In genomic region chr3:101484805-101485620, GRCh38 we compare ENCODE assay signal across 13 cellular contexts. TPM values are rescaled to one million over a fixed set of nuclear protein-coding genes. Genes with fewer than 3 reads are reported as not detected.
DNase-seq lines count a peak whose midpoint lies in the region; ATAC-seq, FAIRE-seq and TF ChIP-seq lines count a peak whose summit lies in the region.
"Had no signal": no experiment of that assay in that cellular context is flagged by ENCODE, and none has a peak within 500 bp of the region (broad histone marks: within the 10 kb centered on the region; RNA-seq: fewer than 3 reads in every experiment).

No MANE protein-coding gene starts in this region.

- H3K56ac ChIP-seq in H1 (replicated peaks; ENCODE audit: insufficient read length, low read depth, low read length): no peak overlapping the region

- H2AK5ac ChIP-seq in H1 (ENCODE audit: low read depth, low read length): no peak overlapping the region

- intact Hi-C loops in naive thymus-derived CD4-positive, alpha-beta T cell (cut with micrococcal nuclease): no loop called here
- intact Hi-C loops in posterior vena cava (cut with DNase I): no loop called here

- TF ChIP-seq EP300 in H1 (IDR thresholded peaks at IDR 0.05; ENCODE audit: borderline replicate concordance in 1 of 2, low read depth in 2 of 2, low read length in 2 of 2): no peak

- H2AFZ ChIP-seq in H1 (ENCODE audit: low read length): no peak overlapping the region

- no peak for TF ChIP-seq CTCF in H1 (IDR thresholded peaks at IDR 0.05; ENCODE audit: control extremely low read depth in 1 of 3, insufficient read depth in 1 of 3, low read depth in 1 of 3, low read length in 3 of 3)

- peaks cover 29 to 94% (median 74%) of the 10 kb centered on the region in 7 donors for H3K4me1 Mint-ChIP-seq in naive thymus-derived CD4-positive, alpha-beta T cell

- H3K14ac ChIP-seq in H1 (ENCODE audit: insufficient read length): no peak overlapping the region

- H3K36me3 Mint-ChIP-seq in naive thymus-derived CD4-positive, alpha-beta T cell: peaks cover 18 to 78% (median 65%) of the 10 kb centered on the region in 5 donors

- peaks cover 2% of the 10 kb centered on the region; the same call in 1 of the 2 replicates for H3K79me1 ChIP-seq in H1 (ENCODE audit: low read depth, low read length)

- TF ChIP-seq RAD21 in H1 (IDR thresholded peaks at IDR 0.05 in 1 of 2, conservative IDR thresholded peaks at IDR 0.05 in 1 of 2; ENCODE audit: low read depth in 2 of 2, low read length in 2 of 2): no peak

- no peak for ATAC-seq in naive thymus-derived CD4-positive, alpha-beta T cell
- ATAC-seq: left cardiac atrium had no signal

- no peak for FAIRE-seq in H1 (lab: Jason Lieb, UNC)
- no peak for FAIRE-seq in frontal cortex (lab: Jason Lieb, UNC)
- FAIRE-seq: G401.6 had no signal

- POLR2A ChIA-PET in H1 (lab: Charles Lee; ENCODE audit: partially characterized antibody): interaction anchor here (0.9 kb wide), 2 partner anchors 11 to 18 kb away, joined by 3 to 4 read pairs; no protein-coding TSS in a partner anchor
- POLR2A ChIA-PET in naive thymus-derived CD4-positive, alpha-beta T cell (lab: Charles Lee): no interaction called here

- H2BK20ac ChIP-seq in H1 (ENCODE audit: low read length): no peak overlapping the region

- CTCF ChIA-PET in H1 (lab: Charles Lee; ENCODE audit: partially characterized antibody): interaction anchor here (1.2 to 1.3 kb wide), 2 partner anchors 11 to 17 kb away, joined by 3 read pairs; no protein-coding TSS in a partner anchor
- CTCF ChIA-PET in naive thymus-derived CD4-positive, alpha-beta T cell (lab: Charles Lee): no interaction called here

- no peak overlapping the region for H2BK15ac ChIP-seq in H1 (ENCODE audit: low read length)

- no peak overlapping the region for H3K4me2 ChIP-seq in H1 (ENCODE audit: insufficient read depth in 1 of 2, low read depth in 2 of 2, low read length in 2 of 2)

- H3K4me3 ChIP-seq in H1 (ENCODE audit: extremely low read depth in 1 of 4, insufficient read depth in 2 of 4, low read depth in 3 of 4, low read length in 4 of 4): no peak overlapping the region
- H3K4me3 ChIP-seq in naive thymus-derived CD4-positive, alpha-beta T cell (ENCODE audit: low read length): no peak overlapping the region
- H3K4me3 ChIP-seq: HAP-1 had no signal

- H3K27me3 Mint-ChIP-seq in naive thymus-derived CD4-positive, alpha-beta T cell: no peaks in the 10 kb centered on the region

- no peak for TF ChIP-seq POLR2A in H1 (IDR thresholded peaks at IDR 0.05; ENCODE audit: control extremely low read depth in 1 of 2, low read depth in 2 of 2, low read length in 2 of 2)

- no peak overlapping the region for H2BK120ac ChIP-seq in H1 (replicated peaks; ENCODE audit: low read depth, low read length)

- H3K79me2 ChIP-seq in H1 (ENCODE audit: control insufficient read depth in 1 of 2, insufficient read depth in 2 of 2, low read length in 2 of 2): no peaks in the 10 kb centered on the region

- peak overlapping the region in 6 of 10 donors; percentile 4 to 56 (median 26) for H3K4me3 Mint-ChIP-seq in naive thymus-derived CD4-positive, alpha-beta T cell

- WGBS in H1 (ENCODE audit: extremely low coverage in 1 of 2, insufficient coverage in 1 of 2, insufficient read length in 1 of 2, insufficient replicate concordance in 2 of 2, low coverage in 1 of 2, low lambda C conversion rate in 2 of 2, missing lambda C conversion rate in 1 of 2), 2 experiments: 91% methylated on average over 8 of the region's 8 CpGs; no CpG with 5 or more reads in 1 of the 2 experiments

- H3K23ac ChIP-seq in H1 (ENCODE audit: insufficient read length): no peak overlapping the region

- DNase-seq in EL: peak; percentile 85
- peak; percentile 54 for DNase-seq in NCI-H226
- no peak for DNase-seq in H1 (ENCODE audit: low read depth in 1 of 2, low spot score in 2 of 2)
- no peak for DNase-seq in naive thymus-derived CD4-positive, alpha-beta T cell
- DNase-seq in frontal cortex (ENCODE audit: low spot score in 2 of 2): no peak
- no peak for DNase-seq in NCI-H446 treated with DMSO at 0.1 percent for 48 hours (lab: John Stamatoyannopoulos, UW)
- DNase-seq in NAMALWA (ENCODE audit: low spot score): no peak
- no peak for DNase-seq in posterior vena cava (ENCODE audit: low spot score)
- DNase-seq: left cardiac atrium, NCI-H1048, T-helper 9 cell had no signal

- H3K4ac ChIP-seq in H1 (replicated peaks; ENCODE audit: insufficient read length, low read depth, low read length): no peak overlapping the region

- H2BK12ac ChIP-seq in H1 (ENCODE audit: low read depth, low read length): no peak overlapping the region

- H3K23me2 ChIP-seq in H1 (ENCODE audit: low read depth, low read length): no peaks in the 10 kb centered on the region

- H3K4me1 ChIP-seq in H1 (replicated peaks in 1 of 4; ENCODE audit: control insufficient read depth in 3 of 4, insufficient read depth in 4 of 4, low read length in 3 of 4): no peaks in the 10 kb centered on the region
- no peaks in the 10 kb centered on the region for H3K4me1 ChIP-seq in naive thymus-derived CD4-positive, alpha-beta T cell (ENCODE audit: control insufficient read depth in 2 of 2, insufficient read depth in 2 of 2, low read length in 2 of 2)
- H3K4me1 ChIP-seq: HAP-1 had no signal

- H3K27ac Mint-ChIP-seq in naive thymus-derived CD4-positive, alpha-beta T cell: peak overlapping the region in 8 of 9 donors; percentile 17 to 82 (median 60)

- peaks cover 0 to 13% (median 0%) of the 10 kb centered on the region in 11 donors for H3K9me3 Mint-ChIP-seq in naive thymus-derived CD4-positive, alpha-beta T cell

- no peak overlapping the region for H3K18ac ChIP-seq in H1 (ENCODE audit: extremely low read depth, low read length)

- peak overlapping the region; percentile 53; the same call in 1 of the 2 replicates for H4K8ac ChIP-seq in H1 (ENCODE audit: extremely low read depth, insufficient read depth, low read length)

- no peaks in the 10 kb centered on the region for H3K9me3 ChIP-seq in H1 (ENCODE audit: insufficient read depth in 2 of 2, low read depth in 1 of 2, low read length in 1 of 2)
- no peaks in the 10 kb centered on the region for H3K9me3 ChIP-seq in naive thymus-derived CD4-positive, alpha-beta T cell (ENCODE audit: control insufficient read depth in 2 of 3, low read length in 3 of 3)
- H3K9me3 ChIP-seq: HAP-1 had no signal

- no peaks in the 10 kb centered on the region for H3K36me3 ChIP-seq in H1 (ENCODE audit: control insufficient read depth in 2 of 4, insufficient read depth in 4 of 4, low read length in 3 of 4)
- H3K36me3 ChIP-seq in naive thymus-derived CD4-positive, alpha-beta T cell (ENCODE audit: control insufficient read depth in 2 of 3, insufficient read depth in 3 of 3, low read length in 3 of 3): peaks cover 0 to 26% (median 0%) of the 10 kb centered on the region in 3 experiments
- H3K36me3 ChIP-seq: HAP-1 had no signal

- no peaks in the 10 kb centered on the region for H4K20me1 ChIP-seq in H1 (replicated peaks in 1 of 2; ENCODE audit: control insufficient read depth in 1 of 2, insufficient read depth in 2 of 2, low read length in 2 of 2)

- no peak overlapping the region for H2BK5ac ChIP-seq in H1 (ENCODE audit: low read depth, low read length)

- H3K27me3 ChIP-seq in H1 (replicated peaks in 1 of 4; ENCODE audit: control insufficient read depth in 3 of 4, extremely low read depth in 1 of 4, insufficient read depth in 3 of 4, low read length in 3 of 4): no peaks in the 10 kb centered on the region
- no peaks in the 10 kb centered on the region for H3K27me3 ChIP-seq in naive thymus-derived CD4-positive, alpha-beta T cell (ENCODE audit: control insufficient read depth in 2 of 2, insufficient read depth in 2 of 2, low read length in 2 of 2)

- H4K91ac ChIP-seq in H1 (replicated peaks; ENCODE audit: insufficient read length, low read length): no peak overlapping the region

- H4K5ac ChIP-seq in H1 (ENCODE audit: insufficient read length, low read depth, low read length): no peak overlapping the region

- no peak overlapping the region for H3K27ac ChIP-seq in H1 (ENCODE audit: low read depth, low read length)
- H3K27ac ChIP-seq in naive thymus-derived CD4-positive, alpha-beta T cell (ENCODE audit: low read depth, low read length): no peak overlapping the region

- H3K9ac ChIP-seq in H1 (replicated peaks in 1 of 4; ENCODE audit: extremely low read depth in 1 of 4, low read depth in 3 of 4, low read length in 3 of 4): no peak overlapping the region

TF ChIP-seq in H1, 55 proteins besides CTCF, POLR2A, EP300 and RAD21:
- TF ChIP-seq SRF (IDR thresholded peaks at IDR 0.05; ENCODE audit: low read depth, low read length) (no peak), SP4 (IDR thresholded peaks at IDR 0.05; ENCODE audit: low read length) (no peak), KDM5A (IDR thresholded peaks at IDR 0.05; ENCODE audit: low read length) (no peak), TAF7 (optimal IDR thresholded peaks at IDR 0.05; ENCODE audit: borderline replicate concordance, low read depth, low read length) (no peak), BACH1 (IDR thresholded peaks at IDR 0.05; ENCODE audit: low read length) (peak; percentile 19; the same call in 1 of the 2 replicates), SP1 (IDR thresholded peaks at IDR 0.05; ENCODE audit: low read depth, low read length) (no peak), MAFK (IDR thresholded peaks at IDR 0.05; ENCODE audit: low read depth, low read length) (peak; percentile 38; the same call in 1 of the 2 replicates), CEBPB (IDR thresholded peaks at IDR 0.05; ENCODE audit: low read depth, low read length) (no peak), CHD2 (IDR thresholded peaks at IDR 0.05; ENCODE audit: low read length) (no peak), USF2 (IDR thresholded peaks at IDR 0.05; ENCODE audit: low read length) (no peak)

RNA-seq across cellular contexts. Expression of gene SENP7, which starts 28.0 kb away (rescaled TPM):
- total RNA-seq in H1 (2021; fragmentation: NEBNext Ultra II Directional; extraction: Animal tissue kit (Norgen Biotek cat#: 25700)): 6.5 and 7.8 TPM in 2 replicates
- polyA plus RNA-seq in H1 (2011; rRNA removed): 1.6 and 2.8 TPM in 2 replicates
- polyA plus RNA-seq in H1 (2011; cell fraction: cytosol; rRNA removed): 5.1 TPM
- polyA plus RNA-seq in H1 (2011; cell fraction: nucleus; rRNA removed): 7.3 TPM
- polyA plus RNA-seq in H1 (2012, experiment 1 of 2): 3.3 to 6.8 TPM (median 4.5 TPM) in 4 replicates
- polyA plus RNA-seq in H1 (2012, experiment 2 of 2): 0.39 TPM
- polyA plus RNA-seq in H1 (2013, experiment 1 of 2): 6.7 TPM
- 5.7 TPM for polyA plus RNA-seq in H1 (2013, experiment 2 of 2)
- 11.0 and 18.8 TPM in 2 replicates for polyA minus RNA-seq in H1 (2011; rRNA and poly(A)+ RNA removed)
- 7.0 TPM for polyA minus RNA-seq in H1 (2011; cell fraction: cytosol; rRNA and poly(A)+ RNA removed)
- polyA minus RNA-seq in H1 (2011; cell fraction: nucleus; rRNA and poly(A)+ RNA removed): 37.0 TPM
- total RNA-seq in naive thymus-derived CD4-positive, alpha-beta T cell: 10 to 100 TPM; 28.8 to 79.0 (median 49.5) TPM
- 10 to 100 TPM; 14.0 TPM for polyA plus RNA-seq in naive thymus-derived CD4-positive, alpha-beta T cell
- total RNA-seq in frontal cortex (75.8 TPM), posterior vena cava (10 to 100 TPM; 17.0 to 20.0 TPM)

Comparison
In these comparisons a context has a peak if more than half of its experiments do, and no peak if none do; other contexts are left out.
1. DNase-seq: peak in EL (single experiment) and NCI-H226 (single experiment); none in H1 (0 of 2), naive thymus-derived CD4-positive, alpha-beta T cell (0 of 9), frontal cortex (0 of 2), NCI-H446 treated with DMSO at 0.1 percent for 48 hours (single experiment), NAMALWA (single experiment) and posterior vena cava (single experiment).